ENCODE assay signal across 10 cellular contexts in genomic region chr14:96364911-96365310, GRCh38. TPM values are rescaled to one million over a fixed set of nuclear protein-coding genes. Genes with fewer than 3 reads are reported as not detected.
DNase-seq lines count a peak whose midpoint lies in the region; ATAC-seq and TF ChIP-seq lines count a peak whose summit lies in the region.
"Had no signal": no experiment of that assay in that cellular context is flagged by ENCODE, and none has a peak within 500 bp of the region (broad histone marks: within the 10 kb centered on the region; RNA-seq: fewer than 3 reads in every experiment).

No MANE protein-coding gene starts in this region.

- H3K27ac ChIP-seq in SK-N-SH (ENCODE audit: low read depth in 2 of 2, low read length in 1 of 2) (no peak overlapping the region), Panc1 (ENCODE audit: low read length) (no peak overlapping the region), rectal smooth muscle tissue (ENCODE audit: low read depth, low read length) (no peak overlapping the region)

- H3F3A ChIP-seq in SK-N-SH (replicated peaks; ENCODE audit: insufficient read depth) = no peaks in the 10 kb centered on the region

- no peak for TF ChIP-seq POLR2A in erythroblast (IDR thresholded peaks at IDR 0.05; ENCODE audit: low read length)

- 85% methylated on average over 3 of the region's 3 CpGs for WGBS in SK-N-SH (ENCODE audit: low lambda C conversion rate)

- in situ Hi-C loops in Panc1 (cut with HindIII; ENCODE audit: low pct_unique_long_range_greater_than_20kb, low sequenced_read_pairs) = no loop called here

- H3K9me3 ChIP-seq in SK-N-SH = no peaks in the 10 kb centered on the region
- no peaks in the 10 kb centered on the region for H3K9me3 ChIP-seq in Panc1 (ENCODE audit: control insufficient read depth, insufficient read depth, low read depth, low read length)

- H3K9me2 ChIP-seq in SK-N-SH = no peaks in the 10 kb centered on the region

- CTCF ChIA-PET in SK-N-SH (lab: Yijun Ruan, JAX) (no interaction called here), Panc1 (lab: Charles Lee) (no interaction called here)

- H3K9ac ChIP-seq in SK-N-SH (0 out of 2 replicates have a peak overlapping the region, but pooled peaks have one; percentile 84), rectal smooth muscle tissue (ENCODE audit: low read length) (no peak overlapping the region)

- TF ChIP-seq CTCF in SK-N-SH (IDR thresholded peaks at IDR 0.05) = no peak
- no peak for TF ChIP-seq CTCF in Panc1 (IDR thresholded peaks at IDR 0.05)

- POLR2A ChIA-PET in SK-N-SH (lab: Yijun Ruan, JAX) = no interaction called here
- POLR2A ChIA-PET in Panc1 (lab: Charles Lee) = no interaction called here

- no peaks in the 10 kb centered on the region for H3K27me3 ChIP-seq in SK-N-SH (ENCODE audit: insufficient read depth)
- no peaks in the 10 kb centered on the region for H3K27me3 ChIP-seq in Panc1 (ENCODE audit: control insufficient read depth, insufficient read depth, low read length)
- H3K27me3 ChIP-seq in rectal smooth muscle tissue (ENCODE audit: control insufficient read depth, insufficient read depth, low read length) = no peaks in the 10 kb centered on the region
- H3K27me3 ChIP-seq: foreskin keratinocyte had no signal

- H3K79me2 ChIP-seq in SK-N-SH (ENCODE audit: insufficient read depth) = peaks cover 88% of the 10 kb centered on the region

- TF ChIP-seq RAD21 in SK-N-SH (IDR thresholded peaks at IDR 0.05; ENCODE audit: low read length) = no peak

- BruUV-seq in Panc1 (replicated peaks; lab: Mats Ljungman, UMichigan) = TSS peak; percentile 54

- no peak for DNase-seq in SK-N-SH
- DNase-seq in Panc1 (ENCODE audit: low read depth, low spot score) = no peak
- peak; percentile 48 to 49 for DNase-seq in erythroblast (lab: John Stamatoyannopoulos, UW)
- DNase-seq in NOMO-1 (lab: John Stamatoyannopoulos, UW; ENCODE audit: unreplicated experiment in 2 of 2) = no peak
- no peak for DNase-seq in cerebellar cortex (ENCODE audit: low spot score)
- DNase-seq: foreskin keratinocyte, NCI-H146 had no signal

- H4K20me1 ChIP-seq in SK-N-SH (ENCODE audit: insufficient read depth) = peaks cover 8% of the 10 kb centered on the region

- intact Hi-C loops in Panc1 (cut with micrococcal nuclease; ENCODE audit: unreplicated experiment) = no loop called here

- H3K36me3 ChIP-seq in SK-N-SH (replicated peaks in 1 of 2; ENCODE audit: control insufficient read depth in 1 of 2, insufficient read depth in 2 of 2, low read length in 1 of 2) = peaks cover 0 to 3% of the 10 kb centered on the region in 2 experiments
- peaks cover 8% of the 10 kb centered on the region; the same call in 1 of the 2 replicates for H3K36me3 ChIP-seq in Panc1 (ENCODE audit: control insufficient read depth, insufficient read depth, low read length)
- H3K36me3 ChIP-seq in rectal smooth muscle tissue (ENCODE audit: control insufficient read depth, insufficient read depth, low read length) = no peaks in the 10 kb centered on the region

- ATAC-seq in SK-N-SH treated with all-trans-retinoic acid at 6 μM for 48 hours = no peak
- no peak for ATAC-seq in Panc1
- ATAC-seq in GM19328 (IDR thresholded peaks at IDR 0.05; ENCODE audit: unreplicated experiment) = no peak
- ATAC-seq: foreskin keratinocyte had no signal

- H3K4me1 ChIP-seq in SK-N-SH (ENCODE audit: control insufficient read depth in 1 of 2, insufficient read depth in 2 of 2, low read depth in 1 of 2, low read length in 1 of 2) (peaks cover 8 to 22% of the 10 kb centered on the region in 2 experiments; a peak in 3 of 4 replicates), Panc1 (ENCODE audit: control insufficient read depth, insufficient read depth, low read length) (peaks cover 9% of the 10 kb centered on the region), rectal smooth muscle tissue (ENCODE audit: control insufficient read depth, insufficient read depth, low read length) (peaks cover 5% of the 10 kb centered on the region)

- no peak overlapping the region for H2AFZ ChIP-seq in SK-N-SH (ENCODE audit: low read depth)

- no peak for TF ChIP-seq EP300 in SK-N-SH (IDR thresholded peaks at IDR 0.05; ENCODE audit: borderline replicate concordance in 1 of 2, low read depth in 1 of 2, low read length in 1 of 2)

- H3K4me3 ChIP-seq in SK-N-SH (ENCODE audit: low read depth in 2 of 2, low read length in 1 of 2) = peak overlapping the region; percentile 96 to 98
- H3K4me3 ChIP-seq in Panc1 (ENCODE audit: low read depth in 2 of 2, low read length in 2 of 2) = peak overlapping the region in 1 of 2 experiments; percentile 91; a peak in 1 of 4 replicates
- peak overlapping the region; percentile 92 for H3K4me3 ChIP-seq in rectal smooth muscle tissue (ENCODE audit: low read length)

- H3K4me2 ChIP-seq in SK-N-SH = peak overlapping the region; percentile 96

TF ChIP-seq in SK-N-SH, 30 proteins besides CTCF, POLR2A, EP300 and RAD21:
- TF ChIP-seq NRF1 (IDR thresholded peaks at IDR 0.05; ENCODE audit: low read depth, low read length) (no peak), SIN3A (IDR thresholded peaks at IDR 0.05; ENCODE audit: borderline replicate concordance, low read depth, low read length) (no peak), FOXJ3 (CRISPR knock-in tag; IDR thresholded peaks at IDR 0.05) (no peak), ELF1 (IDR thresholded peaks at IDR 0.05) (no peak)
- TF ChIP-seq, protein P1, sequence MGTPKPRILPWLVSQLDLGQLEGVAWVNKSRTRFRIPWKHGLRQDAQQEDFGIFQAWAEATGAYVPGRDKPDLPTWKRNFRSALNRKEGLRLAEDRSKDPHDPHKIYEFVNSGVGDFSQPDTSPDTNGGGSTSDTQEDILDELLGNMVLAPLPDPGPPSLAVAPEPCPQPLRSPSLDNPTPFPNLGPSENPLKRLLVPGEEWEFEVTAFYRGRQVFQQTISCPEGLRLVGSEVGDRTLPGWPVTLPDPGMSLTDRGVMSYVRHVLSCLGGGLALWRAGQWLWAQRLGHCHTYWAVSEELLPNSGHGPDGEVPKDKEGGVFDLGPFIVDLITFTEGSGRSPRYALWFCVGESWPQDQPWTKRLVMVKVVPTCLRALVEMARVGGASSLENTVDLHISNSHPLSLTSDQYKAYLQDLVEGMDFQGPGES (IDR thresholded peaks at IDR 0.05; ENCODE audit: low read depth, low read length) = no peak

TF ChIP-seq in SK-N-SH treated with all-trans-retinoic acid at 6 μM for 48 hours, 23 proteins besides CTCF, POLR2A, EP300 and RAD21:
- TF ChIP-seq, protein P2, sequence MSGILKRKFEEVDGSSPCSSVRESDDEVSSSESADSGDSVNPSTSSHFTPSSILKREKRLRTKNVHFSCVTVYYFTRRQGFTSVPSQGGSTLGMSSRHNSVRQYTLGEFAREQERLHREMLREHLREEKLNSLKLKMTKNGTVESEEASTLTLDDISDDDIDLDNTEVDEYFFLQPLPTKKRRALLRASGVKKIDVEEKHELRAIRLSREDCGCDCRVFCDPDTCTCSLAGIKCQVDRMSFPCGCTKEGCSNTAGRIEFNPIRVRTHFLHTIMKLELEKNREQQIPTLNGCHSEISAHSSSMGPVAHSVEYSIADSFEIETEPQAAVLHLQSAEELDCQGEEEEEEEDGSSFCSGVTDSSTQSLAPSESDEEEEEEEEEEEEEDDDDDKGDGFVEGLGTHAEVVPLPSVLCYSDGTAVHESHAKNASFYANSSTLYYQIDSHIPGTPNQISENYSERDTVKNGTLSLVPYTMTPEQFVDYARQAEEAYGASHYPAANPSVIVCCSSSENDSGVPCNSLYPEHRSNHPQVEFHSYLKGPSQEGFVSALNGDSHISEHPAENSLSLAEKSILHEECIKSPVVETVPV (CRISPR knock-in tag; IDR thresholded peaks at IDR 0.05) = no peak
- TF ChIP-seq ZFP30 (CRISPR knock-in tag; IDR thresholded peaks at IDR 0.05) = no peak
- no peak for TF ChIP-seq ZC3H10 (CRISPR knock-in tag; IDR thresholded peaks at IDR 0.05)
- no peak for TF ChIP-seq ZNF565 (CRISPR knock-in tag; conservative IDR thresholded peaks at IDR 0.05; ENCODE audit: low read depth)
- no peak for TF ChIP-seq ISL1 (CRISPR knock-in tag; IDR thresholded peaks at IDR 0.05)
- TF ChIP-seq OSR1 (CRISPR knock-in tag; IDR thresholded peaks at IDR 0.05) = no peak
- no peak for TF ChIP-seq POU6F1 (CRISPR knock-in tag; IDR thresholded peaks at IDR 0.05; ENCODE audit: borderline replicate concordance, low read depth)
- no peak for TF ChIP-seq ZFP3 (CRISPR knock-in tag; IDR thresholded peaks at IDR 0.05)
- TF ChIP-seq TCF4 (CRISPR knock-in tag; IDR thresholded peaks at IDR 0.05; ENCODE audit: borderline replicate concordance) = no peak
- TF ChIP-seq PPARA (CRISPR knock-in tag; IDR thresholded peaks at IDR 0.05; ENCODE audit: borderline replicate concordance) = no peak
- no peak for TF ChIP-seq ZNF70 (CRISPR knock-in tag; IDR thresholded peaks at IDR 0.05)
- TF ChIP-seq ZNF8 (CRISPR knock-in tag; IDR thresholded peaks at IDR 0.05) = no peak
- no peak for TF ChIP-seq RARB (CRISPR knock-in tag; IDR thresholded peaks at IDR 0.05)
- no peak for TF ChIP-seq BACH2 (CRISPR knock-in tag; IDR thresholded peaks at IDR 0.05; ENCODE audit: borderline replicate concordance)

RNA-seq across cellular contexts. Expression of gene GSKIP, which starts 1.6 kb away (rescaled TPM):
- polyA plus RNA-seq in SK-N-SH (2012; rRNA removed) = 13.6 and 18.2 TPM in 2 replicates
- 27.1 and 28.5 TPM in 2 replicates for polyA plus RNA-seq in SK-N-SH (2012; cell fraction: cytosol; rRNA removed)
- 3.3 and 9.6 TPM in 2 replicates for polyA plus RNA-seq in SK-N-SH (2012; cell fraction: nucleus; rRNA removed)
- total RNA-seq in Panc1 (2021; ENCODE audit: unreplicated experiment) = 11.1 TPM
- 6.3 TPM for polyA plus RNA-seq in Panc1 (2012; ENCODE audit: insufficient read length)

RNA-seq across cellular contexts. Expression of gene ATG2B, which starts 1.8 kb away (rescaled TPM):
- 5.8 and 7.5 TPM in 2 replicates for polyA plus RNA-seq in SK-N-SH (2012; rRNA removed)
- polyA plus RNA-seq in SK-N-SH (2012; cell fraction: cytosol; rRNA removed) = 4.6 and 5.8 TPM in 2 replicates
- polyA plus RNA-seq in SK-N-SH (2012; cell fraction: nucleus; rRNA removed) = 12.6 and 20.0 TPM in 2 replicates
- total RNA-seq in Panc1 (2021; ENCODE audit: unreplicated experiment) = 2.6 TPM
- 2.4 TPM for polyA plus RNA-seq in Panc1 (2012; ENCODE audit: insufficient read length)

RNA-seq across cellular contexts. Expression of gene AK7, which starts 27.0 kb away (rescaled TPM):
- polyA plus RNA-seq in SK-N-SH (2012; rRNA removed) = 2.1 and 2.3 TPM in 2 replicates
- 1.6 and 2.1 TPM in 2 replicates for polyA plus RNA-seq in SK-N-SH (2012; cell fraction: cytosol; rRNA removed)
- 1.2 and 1.9 TPM in 2 replicates for polyA plus RNA-seq in SK-N-SH (2012; cell fraction: nucleus; rRNA removed)
- total RNA-seq in Panc1 (2021; ENCODE audit: unreplicated experiment) = 0.82 TPM
- polyA plus RNA-seq in Panc1 (2012; ENCODE audit: insufficient read length) = 1.5 TPM

Comparison
In these comparisons a context has a peak if more than half of its experiments do, and no peak if none do; other contexts are left out.
1. DNase-seq: peak in erythroblast (2 of 2); none in SK-N-SH (single experiment), Panc1 (single experiment), NOMO-1 (0 of 2) and cerebellar cortex (single experiment).